Comparison of ENCODE assay signal across 8 cellular contexts in genomic region chr22:38201371-38201717, GRCh38. TPM values are rescaled to one million over a fixed set of nuclear protein-coding genes. Genes with fewer than 3 reads are reported as not detected.
DNase-seq lines count a peak whose midpoint lies in the region; ATAC-seq and TF ChIP-seq lines count a peak whose summit lies in the region.

No MANE protein-coding gene starts in this region.

- H3K4ac ChIP-seq in trophoblast cell (ENCODE audit: low read depth, low read length) = no peak overlapping the region

- no peak overlapping the region for H3K23ac ChIP-seq in trophoblast cell (ENCODE audit: low read length)

- peak overlapping the region; percentile 81 for H3K4me2 ChIP-seq in trophoblast cell (ENCODE audit: low read length)

- H3K18ac ChIP-seq in trophoblast cell (ENCODE audit: low read length) = peak overlapping the region; percentile 72

- H3K27me3 ChIP-seq in Panc1 (ENCODE audit: control insufficient read depth, insufficient read depth, low read length) (no peaks in the 10 kb centered on the region), esophagus (ENCODE audit: control insufficient read depth in 1 of 2, insufficient read depth in 2 of 2, low read length in 2 of 2) (no peaks in the 10 kb centered on the region), trophoblast cell (ENCODE audit: insufficient read depth, low read length) (no peaks in the 10 kb centered on the region)

- peak; percentile 10 for ATAC-seq in Panc1

- CTCF ChIA-PET in Panc1 (lab: Charles Lee) = no interaction called here

- H2BK120ac ChIP-seq in trophoblast cell (ENCODE audit: insufficient read depth, low read length, poor library complexity) = peak overlapping the region; percentile 70

- peak overlapping the region; percentile 55 for H2AK5ac ChIP-seq in trophoblast cell (ENCODE audit: low read length)

- H3K79me1 ChIP-seq in trophoblast cell (ENCODE audit: low read length) = peaks cover 17% of the 10 kb centered on the region

- H2AFZ ChIP-seq in trophoblast cell (ENCODE audit: insufficient read depth, low read length, poor library complexity) = peak overlapping the region; percentile 73

- peak overlapping the region; percentile 29 for H4K91ac ChIP-seq in trophoblast cell (ENCODE audit: low read depth, low read length)

- H3K4me3 ChIP-seq in Panc1 (ENCODE audit: low read depth in 2 of 2, low read length in 2 of 2) (peak overlapping the region; percentile 62 to 64), esophagus (ENCODE audit: low read depth in 1 of 2, low read length in 2 of 2) (peak overlapping the region; percentile 5 to 33), trophoblast cell (ENCODE audit: low read depth, low read length) (no peak overlapping the region)

- H3K27ac ChIP-seq in Panc1 (ENCODE audit: low read length) (no peak overlapping the region), esophagus (ENCODE audit: low read depth in 2 of 2, low read length in 1 of 2) (peak overlapping the region; percentile 94 to 99), trophoblast cell (ENCODE audit: low read depth, low read length) (no peak overlapping the region)

- no peak overlapping the region for H2BK5ac ChIP-seq in trophoblast cell (ENCODE audit: low read depth, low read length, poor library complexity)

- H3K9me3 ChIP-seq in ES-I3 (ENCODE audit: control insufficient read depth, insufficient read depth, low read length) = no peaks in the 10 kb centered on the region
- H3K9me3 ChIP-seq in Panc1 (ENCODE audit: control insufficient read depth, insufficient read depth, low read depth, low read length) = no peaks in the 10 kb centered on the region
- no peaks in the 10 kb centered on the region for H3K9me3 ChIP-seq in esophagus (ENCODE audit: control insufficient read depth in 2 of 2, insufficient read depth in 1 of 2, low read depth in 1 of 2, low read length in 1 of 2)
- H3K9me3 ChIP-seq in trophoblast cell (ENCODE audit: insufficient read depth, low read depth, low read length) = no peaks in the 10 kb centered on the region

- DNase-seq in Panc1 (ENCODE audit: low read depth, low spot score) (no peak), trophoblast cell (no peak), cortex of kidney (lab: John Stamatoyannopoulos, UW) (no peak), DMS114 treated with DMSO at 0.1 percent for 48 hours (lab: John Stamatoyannopoulos, UW; ENCODE audit: unreplicated experiment) (no peak), RPMI8226 (no peak)
- no peak for DNase-seq in central memory CD4-positive, alpha-beta T cell

- in situ Hi-C loops in Panc1 (cut with HindIII; ENCODE audit: low pct_unique_long_range_greater_than_20kb, low sequenced_read_pairs) = no loop called here

- H3K36me3 ChIP-seq in ES-I3 (ENCODE audit: insufficient read depth, low read length) (no peaks in the 10 kb centered on the region), Panc1 (ENCODE audit: control insufficient read depth, insufficient read depth, low read length) (no peaks in the 10 kb centered on the region; the same call in 1 of the 2 replicates), esophagus (ENCODE audit: control insufficient read depth in 2 of 2, insufficient read depth in 2 of 2, low read length in 1 of 2) (no peaks in the 10 kb centered on the region), trophoblast cell (ENCODE audit: control insufficient read depth in 1 of 2, insufficient read depth in 2 of 2, low read length in 2 of 2) (peaks cover 0 to 5% of the 10 kb centered on the region in 2 experiments)

- 21 to 22% methylated on average over 8 of the region's 8 CpGs for WGBS in esophagus, 2 donors
- no CpG with 5 or more reads among the region's 8 CpGs for WGBS in trophoblast cell (ENCODE audit: extremely low coverage, insufficient coverage, insufficient read length)

- H2BK12ac ChIP-seq in trophoblast cell (ENCODE audit: low read length) = peak overlapping the region; percentile 83

- BruUV-seq in Panc1 (replicated peaks; lab: Mats Ljungman, UMichigan) = no TSS peak

- no peaks in the 10 kb centered on the region; the same call in 1 of the 2 replicates for H3K4me1 ChIP-seq in ES-I3 (ENCODE audit: insufficient read depth, low read length)
- no peaks in the 10 kb centered on the region; the same call in 1 of the 2 replicates for H3K4me1 ChIP-seq in Panc1 (ENCODE audit: control insufficient read depth, insufficient read depth, low read length)
- H3K4me1 ChIP-seq in esophagus (ENCODE audit: control insufficient read depth in 2 of 2, insufficient read depth in 2 of 2, low read length in 1 of 2) = peaks cover 0 to 3% of the 10 kb centered on the region in 2 donors
- H3K4me1 ChIP-seq in trophoblast cell (ENCODE audit: control insufficient read depth in 1 of 2, insufficient read depth in 2 of 2, low read length in 2 of 2) = peaks cover 12% of the 10 kb centered on the region in 2 experiments

- POLR2A ChIA-PET in Panc1 (lab: Charles Lee) = no interaction called here

- peak overlapping the region; percentile 45 for H3K14ac ChIP-seq in trophoblast cell (ENCODE audit: low read length)

- intact Hi-C loops in Panc1 (cut with micrococcal nuclease; ENCODE audit: unreplicated experiment) = no loop called here

- no peak for TF ChIP-seq CTCF in Panc1 (IDR thresholded peaks at IDR 0.05)

- H3K79me2 ChIP-seq in trophoblast cell (ENCODE audit: control insufficient read depth, insufficient read depth, low read length, poor library complexity) = peaks cover 11% of the 10 kb centered on the region

- H3K9ac ChIP-seq in ES-I3 (ENCODE audit: low read depth, low read length) (peak overlapping the region; percentile 78), trophoblast cell (ENCODE audit: low read length) (no peak overlapping the region)

- H4K12ac ChIP-seq in trophoblast cell (ENCODE audit: low read depth, low read length) = peak overlapping the region; percentile 69

- peak overlapping the region; percentile 85 for H4K8ac ChIP-seq in trophoblast cell (ENCODE audit: low read depth, low read length)

RNA-seq across cellular contexts. Expression of gene MAFF, which starts 0.5 kb away (rescaled TPM):
- total RNA-seq in Panc1 (2021; ENCODE audit: unreplicated experiment) = 6.4 TPM
- polyA plus RNA-seq in Panc1 (2012; ENCODE audit: insufficient read length) = 11.8 TPM
- polyA plus RNA-seq in esophagus = 10 to 100 TPM; 34.7 to 99.6 TPM
- 36.7 and 39.8 TPM in 2 replicates for polyA plus RNA-seq in trophoblast cell (2013)

RNA-seq across cellular contexts. Expression of gene PLA2G6, which starts 19.7 kb away (rescaled TPM):
- 16.2 TPM for total RNA-seq in Panc1 (2021; ENCODE audit: unreplicated experiment)
- 17.7 TPM for polyA plus RNA-seq in Panc1 (2012; ENCODE audit: insufficient read length)
- 10 to 100 TPM; 14.5 to 36.3 TPM for polyA plus RNA-seq in esophagus
- polyA plus RNA-seq in trophoblast cell (2013) = 5.6 and 7.2 TPM in 2 replicates

Comparison
In these comparisons a context has a peak if more than half of its experiments do, and no peak if none do; other contexts are left out.
1. H3K27ac ChIP-seq: peak in esophagus (2 of 2); none in Panc1 (single experiment) and trophoblast cell (single experiment).